8 cellular contexts compared by ENCODE assay signal in genomic region chr17:2398188-2398587, GRCh38. TPM values are rescaled to one million over a fixed set of nuclear protein-coding genes. Genes with fewer than 3 reads are reported as not detected.
DNase-seq lines count a peak whose midpoint lies in the region; ATAC-seq and TF ChIP-seq lines count a peak whose summit lies in the region.

No MANE protein-coding gene starts in this region.

- peaks cover 24 to 42% of the 10 kb centered on the region in 2 donors for H3K4me1 Mint-ChIP-seq in natural killer cell treated with Interleukin-12 subunit alpha and Interleukin-12 subunit beta and Interleukin-15 and Interleukin-18, amount 100 ng/mL, for 72 hours (ENCODE audit: low read depth in 2 of 2)

- H3K27ac ChIP-seq in ACC112 (ENCODE audit: low read depth, low read length) (peak overlapping the region; percentile 96), Karpas-422 (ENCODE audit: low read length) (no peak overlapping the region), duodenal mucosa (ENCODE audit: low read depth, low read length) (peak overlapping the region; percentile 99), MM.1S (ENCODE audit: low read length) (no peak overlapping the region)

- H3K9me3 Mint-ChIP-seq in natural killer cell treated with Interleukin-12 subunit alpha and Interleukin-12 subunit beta and Interleukin-15 and Interleukin-18, amount 100 ng/mL, for 72 hours, result no peaks in the 10 kb centered on the region

- H3K4me2 ChIP-seq in Karpas-422 (ENCODE audit: low read depth, low read length, poor library complexity, severe bottlenecking), result peak overlapping the region; percentile 96
- no peak overlapping the region for H3K4me2 ChIP-seq in MM.1S (ENCODE audit: low read depth, low read length)

- H3K27me3 ChIP-seq in ACC112 (ENCODE audit: insufficient read depth, low read length) (no peaks in the 10 kb centered on the region), Karpas-422 (ENCODE audit: low read length) (no peaks in the 10 kb centered on the region), duodenal mucosa (ENCODE audit: control insufficient read depth in 1 of 2, insufficient read depth in 2 of 2, low read length in 2 of 2) (no peaks in the 10 kb centered on the region), MM.1S (replicated peaks; ENCODE audit: insufficient read depth, low read length) (no peaks in the 10 kb centered on the region)

- TF ChIP-seq POLR2A in lower leg skin (IDR thresholded peaks at IDR 0.05), result no peak

- H3K9me2 ChIP-seq in Karpas-422 (replicated peaks; ENCODE audit: insufficient read depth, low read length) (no peaks in the 10 kb centered on the region), MM.1S (replicated peaks; ENCODE audit: insufficient read depth, low read length) (no peaks in the 10 kb centered on the region)

- DNase-seq in Karpas-422 (no peak), lower leg skin (ENCODE audit: low spot score in 2 of 2) (no peak), NCI-H2227 treated with DMSO at 0.1 percent for 48 hours (lab: John Stamatoyannopoulos, UW) (no peak), MM.1S (no peak), NCI-H128 (lab: John Stamatoyannopoulos, UW; ENCODE audit: unreplicated experiment) (no peak)
- DNase-seq in natural killer cell treated with Interleukin-12 subunit alpha and Interleukin-12 subunit beta and Interleukin-15 and Interleukin-18, amount 100 ng/mL, for 72 hours (ENCODE audit: low spot score), result no peak

- H3K36me3 Mint-ChIP-seq in natural killer cell treated with Interleukin-12 subunit alpha and Interleukin-12 subunit beta and Interleukin-15 and Interleukin-18, amount 100 ng/mL, for 72 hours, result no peaks in the 10 kb centered on the region

- intact Hi-C loops in lower leg skin (cut with DNase I; ENCODE audit: low total_unique reads), result no loop called here

- no peak for TF ChIP-seq CTCF in lower leg skin (IDR thresholded peaks at IDR 0.05)
- TF ChIP-seq CTCF in MM.1S (IDR thresholded peaks at IDR 0.05; ENCODE audit: low read length), result no peak

- peak overlapping the region in 1 of 2 donors; percentile 95 for H3K27ac Mint-ChIP-seq in natural killer cell treated with Interleukin-12 subunit alpha and Interleukin-12 subunit beta and Interleukin-15 and Interleukin-18, amount 100 ng/mL, for 72 hours

- peaks cover 25% of the 10 kb centered on the region for H4K20me1 ChIP-seq in Karpas-422 (ENCODE audit: insufficient read depth, low read depth, low read length)
- no peaks in the 10 kb centered on the region for H4K20me1 ChIP-seq in MM.1S (ENCODE audit: insufficient read depth, low read length)

- H3K4me3 ChIP-seq in ACC112 (ENCODE audit: low read depth, low read length) (peak overlapping the region; percentile 99), Karpas-422 (ENCODE audit: low read length) (peak overlapping the region; percentile 85; the same call in 1 of the 2 replicates), duodenal mucosa (ENCODE audit: low read depth in 1 of 2, low read length in 2 of 2) (peak overlapping the region in 1 of 2 donors; percentile 60), lower leg skin (ENCODE audit: low read depth, poor library complexity, severe bottlenecking) (no peak overlapping the region), MM.1S (ENCODE audit: low read length) (no peak overlapping the region)

- peaks cover 15% of the 10 kb centered on the region; the same call in 1 of the 2 replicates for H3F3A ChIP-seq in MM.1S (ENCODE audit: insufficient read depth, low read length)

- WGBS in lower leg skin, 2 donors, result 80 to 82% methylated on average over 10 of the region's 10 CpGs

- H3K4me3 Mint-ChIP-seq in natural killer cell treated with Interleukin-12 subunit alpha and Interleukin-12 subunit beta and Interleukin-15 and Interleukin-18, amount 100 ng/mL, for 72 hours, result peak overlapping the region; percentile 47

- no peak for ATAC-seq in natural killer cell treated with Interleukin-12 subunit alpha and Interleukin-12 subunit beta and Interleukin-15 and Interleukin-18, amount 100 ng/mL, for 72 hours

- H3K9me3 ChIP-seq in Karpas-422 (ENCODE audit: low read length), result no peaks in the 10 kb centered on the region
- H3K9me3 ChIP-seq in duodenal mucosa (ENCODE audit: control insufficient read depth in 1 of 2, low read length in 2 of 2), result no peaks in the 10 kb centered on the region
- no peaks in the 10 kb centered on the region for H3K9me3 ChIP-seq in MM.1S (replicated peaks; ENCODE audit: insufficient read depth, low read length)

- H2AFZ ChIP-seq in ACC112 (ENCODE audit: low read length, unreplicated experiment) (no peak overlapping the region), Karpas-422 (ENCODE audit: low read length) (no peak overlapping the region), MM.1S (ENCODE audit: low read length) (no peak overlapping the region)

- H3K36me3 ChIP-seq in ACC112 (ENCODE audit: insufficient read depth, low read length) (no peaks in the 10 kb centered on the region), Karpas-422 (ENCODE audit: insufficient read depth, low read length) (no peaks in the 10 kb centered on the region), duodenal mucosa (ENCODE audit: control insufficient read depth in 1 of 2, insufficient read depth in 2 of 2, low read length in 2 of 2) (no peaks in the 10 kb centered on the region), MM.1S (replicated peaks; ENCODE audit: insufficient read depth, low read length) (no peaks in the 10 kb centered on the region)

- peaks cover 52% of the 10 kb centered on the region for H3K4me1 ChIP-seq in ACC112 (ENCODE audit: control insufficient read depth, insufficient read depth, low read length, unreplicated experiment)
- H3K4me1 ChIP-seq in Karpas-422 (ENCODE audit: low read length), result peaks cover 74% of the 10 kb centered on the region
- peaks cover 55 to 57% of the 10 kb centered on the region in 2 donors for H3K4me1 ChIP-seq in duodenal mucosa (ENCODE audit: control insufficient read depth in 1 of 2, insufficient read depth in 2 of 2, low read length in 2 of 2)
- H3K4me1 ChIP-seq in MM.1S (ENCODE audit: low read length), result peaks cover 8% of the 10 kb centered on the region

- H3K79me2 ChIP-seq in ACC112 (ENCODE audit: control insufficient read depth, insufficient read depth, low read length, unreplicated experiment) (peaks cover 49% of the 10 kb centered on the region), Karpas-422 (ENCODE audit: low read length) (peaks cover 42% of the 10 kb centered on the region), MM.1S (ENCODE audit: low read length) (peaks cover 55% of the 10 kb centered on the region)

- H3K9ac ChIP-seq in Karpas-422 (ENCODE audit: low read length), result peak overlapping the region; percentile 78
- H3K9ac ChIP-seq in duodenal mucosa (ENCODE audit: low read depth in 1 of 2, low read length in 2 of 2), result peak overlapping the region; percentile 51 to 85
- H3K9ac ChIP-seq in MM.1S (ENCODE audit: low read length), result no peak overlapping the region

- no peaks in the 10 kb centered on the region for H3K27me3 Mint-ChIP-seq in natural killer cell treated with Interleukin-12 subunit alpha and Interleukin-12 subunit beta and Interleukin-15 and Interleukin-18, amount 100 ng/mL, for 72 hours

RNA-seq across cellular contexts. Expression of gene MNT, which starts 2.7 kb away (rescaled TPM):
- 6.3 and 18.8 TPM in 2 replicates for total RNA-seq in Karpas-422 (2014; rRNA removed; shearing (Covaris generic); ENCODE audit: low replicate concordance)
- 10 to 100 TPM; 20.3 to 36.9 TPM for total RNA-seq in natural killer cell treated with Interleukin-12 subunit alpha and Interleukin-12 subunit beta and Interleukin-15 and Interleukin-18, amount 100 ng/mL, for 72 hours
- 10 to 100 TPM; 10.3 to 28.6 (median 15.4) TPM for total RNA-seq in lower leg skin

Comparison
In these comparisons a context has a peak if more than half of its experiments do, and no peak if none do; other contexts are left out.
1. H3K27ac ChIP-seq: peak in ACC112 (single experiment) and duodenal mucosa (single experiment); none in Karpas-422 (single experiment) and MM.1S (single experiment).
2. H3K4me3 ChIP-seq: peak in ACC112 (single experiment) and Karpas-422 (single experiment); none in lower leg skin (single experiment) and MM.1S (single experiment).